ENCODE assay signal across 37 cellular contexts in the genomic region with DNA sequence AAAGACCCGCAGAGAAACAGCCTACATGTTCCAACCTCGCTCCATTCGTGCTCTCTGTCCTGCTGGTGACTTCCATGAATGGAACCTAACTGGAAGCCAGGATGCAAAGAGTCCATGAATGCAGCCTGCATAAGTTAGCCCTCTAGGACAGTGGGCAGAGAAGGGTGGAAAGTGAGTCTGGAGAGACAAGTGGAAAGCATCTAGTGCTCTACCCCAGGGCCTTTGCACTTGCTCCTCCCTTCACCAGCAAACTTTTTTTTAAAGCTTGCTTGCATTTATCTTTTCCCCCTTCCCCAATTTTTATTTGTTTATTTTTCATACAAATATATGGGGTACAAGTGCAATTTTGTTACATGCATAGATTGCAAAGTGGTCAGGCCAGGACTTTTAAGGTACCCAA. TPM values are rescaled to one million over a fixed set of nuclear protein-coding genes. Genes with fewer than 3 reads are reported as not detected.
"Had no signal": no experiment of that assay in that cellular context is flagged by ENCODE, and none has a peak within 500 bp of the region (broad histone marks: within the 10 kb centered on the region; RNA-seq: fewer than 3 reads in every experiment).

No MANE protein-coding gene starts in this region.

- H3K36me3 ChIP-seq: adrenal gland, brain microvascular endothelial cell, breast epithelium had no signal

- FAIRE-seq: astrocyte, TTC549 had no signal

- DNase-seq: activated B cell treated with CpG ODN at 0.5 μM for 24 hours; activated CD4-positive, alpha-beta memory T cell treated with anti-CD3 and anti-CD28 coated beads for 36 hours; activated CD4-positive, alpha-beta T cell treated with anti-CD3 and anti-CD28 coated beads for 4 hours; activated CD4-positive, alpha-beta T cell treated with anti-CD3 and anti-CD28 coated beads, Interleukin-2, amount 10 ng/mL, durations not matched to agents 24 days and 14 days; activated CD4-positive, alpha-beta T cell treated with anti-CD3 and anti-CD28 coated beads, Interleukin-2, amount 50 U/mL, for 1 hour; activated CD4-positive, alpha-beta T cell treated with anti-CD3 and anti-CD28 coated beads, Interleukin-2, amount 50 U/mL, for 4 hours; activated CD4-positive, CD25-positive, alpha-beta regulatory T cell treated with anti-CD3 and anti-CD28 coated beads, Interleukin-2, amount 50 U/mL, for 72 hours; activated CD8-positive, alpha-beta memory T cell treated with anti-CD3 and anti-CD28 coated beads, Interleukin-2, amount 50 U/mL, for 4 hours; activated CD8-positive, alpha-beta T cell treated with anti-CD3 and anti-CD28 coated beads for 36 hours; activated gamma-delta T cell treated with Interleukin-2 at 50 U/mL for 16 hours; activated naive CD4-positive, alpha-beta T cell; activated naive CD4-positive, alpha-beta T cell treated with anti-CD3 and anti-CD28 coated beads for 36 hours; activated naive CD4-positive, alpha-beta T cell treated with anti-CD3 and anti-CD28 coated beads, Interleukin-2, amount 50 U/mL, for 16 hours; activated naive CD8-positive, alpha-beta T cell treated with anti-CD3 and anti-CD28 coated beads for 36 hours; activated T-cell treated with anti-CD3 and anti-CD28 coated beads for 4 hours; activated T-cell treated with anti-CD3 and anti-CD28 coated beads, Interleukin-2, amount 50 U/mL, for 1 hour; activated T-cell treated with anti-CD3 and anti-CD28 coated beads, Interleukin-2, amount 50 U/mL, for 4 hours; activated T-cell treated with anti-CD3 and anti-CD28 coated beads, Interleukin-2, amount 50 U/mL, for 72 hours; adrenal gland; amniotic stem cell; body of pancreas; brain microvascular endothelial cell; central memory CD4-positive, alpha-beta T cell; T-helper 1 cell; T-helper 2 cell; T-helper 9 cell had no signal

- H3K9me3 ChIP-seq: adrenal gland, body of pancreas, breast epithelium had no signal

- H3K4me3 ChIP-seq: adrenal gland, body of pancreas, breast epithelium had no signal

- H3K4me1 ChIP-seq: adrenal gland, body of pancreas, breast epithelium had no signal

- ATAC-seq: activated CD8-positive, alpha-beta T cell treated with anti-CD3 and anti-CD28 coated beads for 36 hours; activated naive CD4-positive, alpha-beta T cell treated with anti-CD3 and anti-CD28 coated beads, Interleukin-2, amount 50 U/mL, for 72 hours; activated T-cell treated with anti-CD3 and anti-CD28 coated beads, Interleukin-2, amount 50 U/mL, for 4 hours; activated T-cell treated with anti-CD3 and anti-CD28 coated beads, Interleukin-2, amount 50 U/mL, for 72 hours; activated T-helper 17 cell treated with anti-CD3 and anti-CD28 coated beads, Interleukin-2, amount 50 U/mL, for 72 hours; body of pancreas had no signal

- H3K27me3 ChIP-seq: adrenal gland, body of pancreas, brain microvascular endothelial cell had no signal

- H3K27ac ChIP-seq: adrenal gland, body of pancreas, brain microvascular endothelial cell, breast epithelium, VCaP had no signal

RNA-seq across cellular contexts. Expression of a gene that starts 15.4 kb away (rescaled TPM):
- total RNA-seq: activated CD4-positive, alpha-beta memory T cell treated with anti-CD3 and anti-CD28 coated beads for 36 hours; activated CD4-positive, alpha-beta T cell treated with anti-CD3 and anti-CD28 coated beads, Interleukin-2, amount 10 ng/mL, durations not matched to agents 24 days and 14 days; activated CD8-positive, alpha-beta memory T cell treated with anti-CD3 and anti-CD28 coated beads for 36 hours; activated CD8-positive, alpha-beta T cell treated with anti-CD3 and anti-CD28 coated beads for 36 hours; activated naive CD4-positive, alpha-beta T cell treated with anti-CD3 and anti-CD28 coated beads for 36 hours; activated naive CD4-positive, alpha-beta T cell treated with anti-CD3 and anti-CD28 coated beads, Interleukin-2, amount 50 U/mL, for 72 hours; activated naive CD8-positive, alpha-beta T cell treated with anti-CD3 and anti-CD28 coated beads for 36 hours; activated T-cell treated with anti-CD3 and anti-CD28 coated beads, Interleukin-2, amount 50 U/mL, for 72 hours; activated T-helper 1 cell treated with anti-CD3 and anti-CD28 coated beads, Interleukin-12 subunit alpha, Interleukin-12 subunit beta, Interleukin-2, Interleukin-4 antibody, amounts not matched to agents 30 ng/mL and 10 ng/mL and 1 ng/mL, durations not matched to agents 14 hours and 24 hours and 36 hours; activated T-helper 17 cell treated with anti-CD3 and anti-CD28 coated beads, Interleukin-2, amount 50 U/mL, for 72 hours; adrenal gland; aorta; astrocyte; body of pancreas; breast epithelium; cardiac septum; cerebellum had no signal
- polyA plus RNA-seq: adrenal gland, aorta had no signal
